Comparison of ENCODE assay signal across 8 cellular contexts in genomic region chr5:141001854-141002666, GRCh38. TPM values are rescaled to one million over a fixed set of nuclear protein-coding genes. Genes with fewer than 3 reads are reported as not detected.
DNase-seq lines count a peak whose midpoint lies in the region; ATAC-seq and TF ChIP-seq lines count a peak whose summit lies in the region.

No MANE protein-coding gene starts in this region.

- DNase-seq in HEK293T (ENCODE audit: extremely low spot score), result peak; percentile 17
- peak; percentile 80 for DNase-seq in RWPE2 (ENCODE audit: low spot score)
- peak in 28 of 51 donors; percentile 11 to 64 (median 24) for DNase-seq in hypothalamus (lab: John Stamatoyannopoulos, UW)
- no peak for DNase-seq in spleen
- no peak for DNase-seq in effector CD4-positive, alpha-beta T cell

- intact Hi-C loops in spleen (cut with DNase I; ENCODE audit: low total_unique reads), result no loop called here

- H3K27me3 ChIP-seq in RWPE2 (ENCODE audit: insufficient read depth, poor library complexity, severe bottlenecking), result no peaks in the 10 kb centered on the region
- H3K27me3 ChIP-seq in spleen (replicated peaks in 1 of 7), result peaks cover 0 to 53% (median 4%) of the 10 kb centered on the region in 7 donors

- TF ChIP-seq POLR2A in spleen (IDR thresholded peaks at IDR 0.05), result no peak

- H3K9me3 ChIP-seq in RWPE2 (ENCODE audit: severe bottlenecking) (no peaks in the 10 kb centered on the region), spleen (peaks cover 0 to 4% (median 0%) of the 10 kb centered on the region in 8 donors)

- POLR2A ChIA-PET in HEK293T (lab: Yijun Ruan, JAX), result interaction anchor here (1.1 to 1.6 kb wide), 2 partner anchors 12 to 13 kb away, joined by 3 to 4 read pairs; no protein-coding TSS in a partner anchor

- H3K27ac ChIP-seq in RWPE2 (ENCODE audit: poor library complexity, severe bottlenecking), result peak overlapping the region; percentile 97
- peak overlapping the region in 6 of 8 donors; percentile 43 to 66 (median 55) for H3K27ac ChIP-seq in spleen

- H3K4me3 ChIP-seq in RWPE2 (ENCODE audit: severe bottlenecking), result peak overlapping the region; percentile 23
- H3K4me3 ChIP-seq in spleen, result peak overlapping the region in 4 of 8 donors; percentile 5 to 51 (median 16)

- 2 to 6% (median 4%) methylated on average over 17 to 19 of the region's 19 CpGs for WGBS in spleen, 5 donors

- CTCF ChIA-PET in HEK293T (lab: Yijun Ruan, JAX), result interaction anchor here (1.3 to 1.4 kb wide), 2 partner anchors 38 to 133 kb away, joined by 3 to 8 read pairs; no protein-coding TSS in a partner anchor

- peak; percentile 40 for ATAC-seq in RWPE2 (ENCODE audit: low read depth)
- no peak for ATAC-seq in HG03571 (IDR thresholded peaks at IDR 0.05; ENCODE audit: unreplicated experiment)
- no peak for ATAC-seq in HG02870 (IDR thresholded peaks at IDR 0.05; ENCODE audit: unreplicated experiment)
- no peak for ATAC-seq in HG03354 (IDR thresholded peaks at IDR 0.05; ENCODE audit: poor library complexity, severe bottlenecking, unreplicated experiment)

- H3K4me1 ChIP-seq in RWPE2 (ENCODE audit: insufficient read depth, poor library complexity, severe bottlenecking) (peaks cover 37% of the 10 kb centered on the region), spleen (peaks cover 0 to 16% (median 2%) of the 10 kb centered on the region in 6 donors)

- TF ChIP-seq CTCF in RWPE2 (IDR thresholded peaks at IDR 0.05; ENCODE audit: poor library complexity, severe bottlenecking) (no peak), spleen (IDR thresholded peaks at IDR 0.05 in 8 of 11, conservative IDR thresholded peaks at IDR 0.05 in 3 of 11) (no peak)

- H3K36me3 ChIP-seq in RWPE2 (ENCODE audit: low read depth), result no peaks in the 10 kb centered on the region
- no peaks in the 10 kb centered on the region for H3K36me3 ChIP-seq in spleen

TF ChIP-seq in HEK293T, 16 proteins besides CTCF, POLR2A, EP300 and RAD21:
- TF ChIP-seq FOXM1 (IDR thresholded peaks at IDR 0.05; ENCODE audit: borderline replicate concordance) (no peak), HDGF (IDR thresholded peaks at IDR 0.05; ENCODE audit: borderline replicate concordance) (no peak), ELF4 (IDR thresholded peaks at IDR 0.05) (no peak), FOXA1 (IDR thresholded peaks at IDR 0.05) (no peak), SP1 (IDR thresholded peaks at IDR 0.05) (no peak), BHLHE40 (IDR thresholded peaks at IDR 0.05; ENCODE audit: borderline replicate concordance) (no peak)

RNA-seq across cellular contexts. Expression of gene PCDHAC2, which starts 35.8 kb away (rescaled TPM):
- 1 to 10 TPM; 1.5 to 7.9 (median 3.9) TPM for total RNA-seq in spleen
- polyA plus RNA-seq in spleen, result under 1 TPM; 0.15 to 0.26 (median 0.17) TPM

RNA-seq across cellular contexts. Expression of gene PCDHB1, which starts 49.1 kb away (rescaled TPM):
- total RNA-seq in spleen, result not detected
- polyA plus RNA-seq in spleen, result not detected

Comparison
In these comparisons a context has a peak if more than half of its experiments do, and no peak if none do; other contexts are left out.
1. DNase-seq: peak in HEK293T (single experiment), RWPE2 (single experiment) and hypothalamus (28 of 51); none in spleen (single experiment) and effector CD4-positive, alpha-beta T cell (single experiment).